In the genomic region with DNA sequence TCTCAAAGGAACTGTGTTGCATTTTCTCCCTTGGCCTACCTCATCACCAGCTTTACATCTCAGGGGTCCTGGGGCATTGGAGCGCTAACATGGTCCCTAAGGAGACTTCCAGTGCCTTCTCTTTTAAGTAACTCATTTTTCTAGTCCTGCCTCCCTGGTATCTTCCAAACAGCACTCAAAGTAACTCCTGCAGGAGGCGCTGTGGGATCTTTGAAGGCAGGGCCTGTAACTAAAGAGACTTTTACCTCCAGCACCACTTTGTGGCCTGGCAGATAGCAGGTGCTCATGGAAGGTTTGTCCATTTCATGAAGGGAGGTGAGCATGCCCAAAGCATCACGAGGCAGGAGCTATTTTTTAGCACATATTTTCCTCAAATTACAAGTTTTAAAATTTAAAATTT, we compare ENCODE assay signal across 8 cellular contexts.
DNase-seq lines count a peak whose midpoint lies in the region; ATAC-seq and TF ChIP-seq lines count a peak whose summit lies in the region.

No MANE protein-coding gene starts in this region.

- H3K27me3 ChIP-seq in BE2C (no peaks in the 10 kb centered on the region), breast epithelium (no peaks in the 10 kb centered on the region)

- no peak for TF ChIP-seq POLR2A in breast epithelium (IDR thresholded peaks at IDR 0.05)

- DNase-seq in BE2C, result peak; percentile 17
- peak; percentile 1 for DNase-seq in M059J (ENCODE audit: low read depth)
- DNase-seq in activated CD8-positive, alpha-beta memory T cell treated with anti-CD3 and anti-CD28 coated beads, Interleukin-2, amount 50 U/mL, for 24 hours (ENCODE audit: extremely low read depth), result peak; percentile 4
- peak; percentile 76 for DNase-seq in left kidney (ENCODE audit: low read depth, low spot score)
- DNase-seq in breast epithelium (ENCODE audit: low spot score in 2 of 2), result no peak

- no peaks in the 10 kb centered on the region for H3K9me3 ChIP-seq in BE2C
- no peaks in the 10 kb centered on the region for H3K9me3 ChIP-seq in breast epithelium

- H3K4me3 ChIP-seq in BE2C (ENCODE audit: low read depth, low read length), result no peak overlapping the region
- H3K4me3 ChIP-seq in breast epithelium, result no peak overlapping the region

- H3K36me3 ChIP-seq in BE2C, result no peaks in the 10 kb centered on the region
- no peaks in the 10 kb centered on the region for H3K36me3 ChIP-seq in breast epithelium

- no peak overlapping the region for H3K27ac ChIP-seq in breast epithelium

- H3K4me1 ChIP-seq in BE2C (no peaks in the 10 kb centered on the region), breast epithelium (no peaks in the 10 kb centered on the region)

- intact Hi-C loops in breast epithelium (cut with DNase I; ENCODE audit: low total_unique reads), result no loop called here

- peak; percentile 60 for ATAC-seq in GM18499 (IDR thresholded peaks at IDR 0.05; ENCODE audit: insufficient read depth, unreplicated experiment)
- ATAC-seq in esophagus mucosa, result no peak
- no peak for ATAC-seq in GM19397 (IDR thresholded peaks at IDR 0.05; ENCODE audit: unreplicated experiment)

- peak; percentile 29; the same call in 1 of the 2 replicates for TF ChIP-seq CTCF in BE2C (IDR thresholded peaks at IDR 0.05; ENCODE audit: low read depth, low read length)
- peak in 1 of 3 donors; percentile 10 for TF ChIP-seq CTCF in breast epithelium (IDR thresholded peaks at IDR 0.05)

Comparison
In these comparisons a context has a peak if more than half of its experiments do, and no peak if none do; other contexts are left out.
1. DNase-seq: peak in BE2C (single experiment), M059J (single experiment), activated CD8-positive, alpha-beta memory T cell treated with anti-CD3 and anti-CD28 coated beads, Interleukin-2, amount 50 U/mL, for 24 hours (single experiment) and left kidney (single experiment); none in breast epithelium (0 of 2).